Comparison of ENCODE assay signal across 30 cellular contexts in genomic region chr14:78617735-78618134, GRCh38.
"Had no signal": no experiment of that assay in that cellular context is flagged by ENCODE, and none has a peak within 500 bp of the region (broad histone marks: within the 10 kb centered on the region; RNA-seq: fewer than 3 reads in every experiment).

No MANE protein-coding gene starts in this region.

- DNase-seq: natural killer cell; occipital lobe; ovary; psoas muscle; right cardiac atrium; spleen; stimulated activated CD4-positive, alpha-beta T cell treated with anti-CD3 and anti-CD28 coated beads, Interleukin-12 subunit alpha, Interleukin-12 subunit beta, amount 100 ng/mL, for 4 hours; stimulated activated CD4-positive, alpha-beta T cell treated with anti-CD3 and anti-CD28 coated beads, Interleukin-1b, Interleukin-23, amount 100 ng/mL, for 48 hours; stimulated activated CD4-positive, alpha-beta T cell treated with anti-CD3 and anti-CD28 coated beads, Interleukin-4, amount 100 ng/mL, for 1 hour; stimulated activated CD4-positive, alpha-beta T cell treated with anti-CD3 and anti-CD28 coated beads, Interleukin-4, amount 100 ng/mL, for 4 hours; stimulated activated CD8-positive, alpha-beta memory T cell treated with anti-CD3 and anti-CD28 coated beads, Interleukin-4, amount 100 ng/mL, for 48 hours; stimulated activated naive CD4-positive, alpha-beta T cell; stimulated activated naive CD8-positive, alpha-beta T cell treated with anti-CD3 and anti-CD28 coated beads, Interleukin-15, amount 100 ng/mL, for 72 hours; stimulated activated naive CD8-positive, alpha-beta T cell treated with anti-CD3 and anti-CD28 coated beads, Interleukin-15, Interleukin-2, amounts not matched to agents 100 U/mL and 50 U/mL, for 24 hours; substantia nigra; testis; tibial artery; transverse colon; upper lobe of right lung; uterus had no signal

- H2AFZ ChIP-seq: neural progenitor cell, parathyroid adenoma had no signal

- ATAC-seq: natural killer cell; psoas muscle; right cardiac atrium; sciatic nerve; stimulated activated memory B cell treated with anti-CD40 and anti-IgM and Interleukin-4, amounts not matched to agents 10 μg/mL and 1 μg/mL and 100 μg/mL, for 72 hours; stimulated activated naive CD8-positive, alpha-beta T cell treated with anti-CD3 and anti-CD28 coated beads, Interleukin-15, amount 100 ng/mL, for 72 hours; stimulated activated naive CD8-positive, alpha-beta T cell treated with anti-CD3 and anti-CD28 coated beads, Interleukin-15, Interleukin-2, amounts not matched to agents 100 U/mL and 50 U/mL, for 24 hours; upper lobe of right lung had no signal

- H3K4me1 ChIP-seq: parathyroid adenoma, psoas muscle, spleen, suprapubic skin, testis, tibial artery, transverse colon, upper lobe of right lung, uterus had no signal

- H3K36me3 ChIP-seq: neural progenitor cell, ovary, spleen, suprapubic skin, tibial artery, transverse colon, upper lobe of right lung, uterus had no signal

- H3K27ac Mint-ChIP-seq: natural killer cell; nephron; neural progenitor cell; progenitor cell of endocrine pancreas; stimulated activated memory B cell treated with anti-CD40 and anti-IgM and Interleukin-4, amounts not matched to agents 10 μg/mL and 1 μg/mL and 100 μg/mL, for 72 hours; stimulated activated naive CD8-positive, alpha-beta T cell treated with anti-CD3 and anti-CD28 coated beads, Interleukin-15, amount 100 ng/mL, for 72 hours; type B pancreatic cell had no signal

- H3K27me3 ChIP-seq: neural progenitor cell, ovary, spleen, suprapubic skin, testis, tibial artery, transverse colon, upper lobe of right lung, uterus had no signal

- H3K27me3 Mint-ChIP-seq: progenitor cell of endocrine pancreas; stimulated activated memory B cell treated with anti-CD40 and anti-IgM and Interleukin-4, amounts not matched to agents 10 μg/mL and 1 μg/mL and 100 μg/mL, for 72 hours; stimulated activated naive CD8-positive, alpha-beta T cell treated with anti-CD3 and anti-CD28 coated beads, Interleukin-15, amount 100 ng/mL, for 72 hours had no signal

- H3K36me3 Mint-ChIP-seq: natural killer cell; neural progenitor cell; stimulated activated memory B cell treated with anti-CD40 and anti-IgM and Interleukin-4, amounts not matched to agents 10 μg/mL and 1 μg/mL and 100 μg/mL, for 72 hours; type B pancreatic cell had no signal

- H3K9me3 ChIP-seq: ovary, psoas muscle, spleen, suprapubic skin, testis, tibial artery, transverse colon, upper lobe of right lung, uterus had no signal

- H3K4me2 ChIP-seq: neural progenitor cell, smooth muscle cell had no signal

- H3K79me2 ChIP-seq: parathyroid adenoma had no signal

- H3K9ac ChIP-seq: neural progenitor cell, parathyroid adenoma had no signal

- H3K27ac ChIP-seq: neural progenitor cell, ovary, parathyroid adenoma, psoas muscle, skin epidermis, spleen, suprapubic skin, testis, tibial artery, transverse colon, upper lobe of right lung, uterus had no signal

- H3K4me3 Mint-ChIP-seq: natural killer cell; nephron; neural progenitor cell; stimulated activated memory B cell treated with anti-CD40 and anti-IgM and Interleukin-4, amounts not matched to agents 10 μg/mL and 1 μg/mL and 100 μg/mL, for 72 hours; stimulated activated naive CD8-positive, alpha-beta T cell treated with anti-CD3 and anti-CD28 coated beads, Interleukin-15, amount 100 ng/mL, for 72 hours; type B pancreatic cell had no signal

- H3K9me3 Mint-ChIP-seq: natural killer cell; nephron; neural progenitor cell; stimulated activated memory B cell treated with anti-CD40 and anti-IgM and Interleukin-4, amounts not matched to agents 10 μg/mL and 1 μg/mL and 100 μg/mL, for 72 hours; stimulated activated naive CD8-positive, alpha-beta T cell treated with anti-CD3 and anti-CD28 coated beads, Interleukin-15, amount 100 ng/mL, for 72 hours; type B pancreatic cell had no signal

- H3K4me1 Mint-ChIP-seq: natural killer cell; neural progenitor cell; stimulated activated memory B cell treated with anti-CD40 and anti-IgM and Interleukin-4, amounts not matched to agents 10 μg/mL and 1 μg/mL and 100 μg/mL, for 72 hours; stimulated activated naive CD8-positive, alpha-beta T cell treated with anti-CD3 and anti-CD28 coated beads, Interleukin-15, amount 100 ng/mL, for 72 hours had no signal

- H3K4me3 ChIP-seq: neural progenitor cell, ovary, psoas muscle, skin epidermis, smooth muscle cell, spleen, suprapubic skin, testis, tibial artery, transverse colon, upper lobe of right lung, uterus had no signal
